8 cellular contexts compared by ENCODE assay signal in genomic region chr6:10901751-10902150, GRCh38. TPM values are rescaled to one million over a fixed set of nuclear protein-coding genes. Genes with fewer than 3 reads are reported as not detected.
DNase-seq lines count a peak whose midpoint lies in the region; ATAC-seq and TF ChIP-seq lines count a peak whose summit lies in the region.
"Had no signal": no experiment of that assay in that cellular context is flagged by ENCODE, and none has a peak within 500 bp of the region (broad histone marks: within the 10 kb centered on the region; RNA-seq: fewer than 3 reads in every experiment).

No MANE protein-coding gene starts in this region.

- H3K27ac ChIP-seq in A673 (ENCODE audit: low read depth, low read length, poor library complexity, severe bottlenecking) = no peak overlapping the region

- ATAC-seq in GM19043 (IDR thresholded peaks at IDR 0.05; ENCODE audit: low read depth, unreplicated experiment) = peak; percentile 95
- peak; percentile 81 for ATAC-seq in HG02840 (IDR thresholded peaks at IDR 0.05; ENCODE audit: low FRiP score, unreplicated experiment)

- no TSS peak for BruUV-seq in A673 (replicated peaks; lab: Mats Ljungman, UMichigan)

- DNase-seq in MV-4-11 (lab: John Stamatoyannopoulos, UW) (peak; percentile 98), pons (ENCODE audit: low spot score) (peak; percentile 70), COR-L47 (lab: John Stamatoyannopoulos, UW) (no peak), A673 (ENCODE audit: low spot score) (no peak)
- DNase-seq in stimulated activated CD4-positive, alpha-beta T cell treated with anti-CD3 and anti-CD28 coated beads, Interleukin-12 subunit alpha, Interleukin-12 subunit beta, amount 100 ng/mL, for 4 hours = no peak
- DNase-seq: activated CD4-positive, alpha-beta memory T cell treated with anti-CD3 and anti-CD28 coated beads for 36 hours had no signal

- no peaks in the 10 kb centered on the region for H3K4me1 ChIP-seq in A673 (ENCODE audit: insufficient read depth, low read length, poor library complexity, severe bottlenecking)

- no peaks in the 10 kb centered on the region for H3K9me3 ChIP-seq in A673 (ENCODE audit: low read depth, low read length, poor library complexity, severe bottlenecking)

- no peak for TF ChIP-seq CTCF in A673 (conservative IDR thresholded peaks at IDR 0.05; ENCODE audit: low read depth, low read length)

- H3K27me3 ChIP-seq in A673 (replicated peaks; ENCODE audit: insufficient read depth, low read depth, low read length, poor library complexity) = no peaks in the 10 kb centered on the region

- no peaks in the 10 kb centered on the region for H3K36me3 ChIP-seq in A673 (ENCODE audit: insufficient read depth, low read length, poor library complexity, severe bottlenecking)

- intact Hi-C loops in A673 (cut with micrococcal nuclease; ENCODE audit: unreplicated experiment) = no loop called here

- CTCF ChIA-PET in A673 (lab: Charles Lee) = no interaction called here

- POLR2A ChIA-PET in A673 (lab: Charles Lee; ENCODE audit: low non-redundant PET) = no interaction called here

- H3K4me3 ChIP-seq in A673 (ENCODE audit: low read depth, low read length, poor library complexity, severe bottlenecking) = no peak overlapping the region

RNA-seq across cellular contexts. Expression of gene SYCP2L, which starts 14.9 kb away (rescaled TPM):
- total RNA-seq in A673 (2021) = 7.5 and 9.7 TPM in 2 replicates

RNA-seq across cellular contexts. Expression of gene GCM2, which starts 19.9 kb away (rescaled TPM):
- not detected in 2 replicates for total RNA-seq in A673 (2021)
- total RNA-seq: activated CD4-positive, alpha-beta memory T cell treated with anti-CD3 and anti-CD28 coated beads for 36 hours had no signal

Comparison
In these comparisons a context has a peak if more than half of its experiments do, and no peak if none do; other contexts are left out.
1. DNase-seq: peak in MV-4-11 (single experiment) and pons (single experiment); none in stimulated activated CD4-positive, alpha-beta T cell treated with anti-CD3 and anti-CD28 coated beads, Interleukin-12 subunit alpha, Interleukin-12 subunit beta, amount 100 ng/mL, for 4 hours (single experiment), COR-L47 (single experiment) and A673 (single experiment).